In genomic region chr20:35171438-35171752, GRCh38 we compare ENCODE assay signal across 1 cellular context.
TF ChIP-seq lines count a peak whose summit lies in the region.

No MANE protein-coding gene starts in this region.

TF ChIP-seq in GM23338, 12 proteins besides CTCF, POLR2A, EP300 and RAD21 (continued from another document):
- TF ChIP-seq ZNF462 (CRISPR knock-in tag; IDR thresholded peaks at IDR 0.05), result no peak
- no peak for TF ChIP-seq POLR2AphosphoS5 (IDR thresholded peaks at IDR 0.05; ENCODE audit: low read depth)
- no peak for TF ChIP-seq JUNB (IDR thresholded peaks at IDR 0.05; ENCODE audit: unreplicated experiment)
- TF ChIP-seq, protein P1, sequence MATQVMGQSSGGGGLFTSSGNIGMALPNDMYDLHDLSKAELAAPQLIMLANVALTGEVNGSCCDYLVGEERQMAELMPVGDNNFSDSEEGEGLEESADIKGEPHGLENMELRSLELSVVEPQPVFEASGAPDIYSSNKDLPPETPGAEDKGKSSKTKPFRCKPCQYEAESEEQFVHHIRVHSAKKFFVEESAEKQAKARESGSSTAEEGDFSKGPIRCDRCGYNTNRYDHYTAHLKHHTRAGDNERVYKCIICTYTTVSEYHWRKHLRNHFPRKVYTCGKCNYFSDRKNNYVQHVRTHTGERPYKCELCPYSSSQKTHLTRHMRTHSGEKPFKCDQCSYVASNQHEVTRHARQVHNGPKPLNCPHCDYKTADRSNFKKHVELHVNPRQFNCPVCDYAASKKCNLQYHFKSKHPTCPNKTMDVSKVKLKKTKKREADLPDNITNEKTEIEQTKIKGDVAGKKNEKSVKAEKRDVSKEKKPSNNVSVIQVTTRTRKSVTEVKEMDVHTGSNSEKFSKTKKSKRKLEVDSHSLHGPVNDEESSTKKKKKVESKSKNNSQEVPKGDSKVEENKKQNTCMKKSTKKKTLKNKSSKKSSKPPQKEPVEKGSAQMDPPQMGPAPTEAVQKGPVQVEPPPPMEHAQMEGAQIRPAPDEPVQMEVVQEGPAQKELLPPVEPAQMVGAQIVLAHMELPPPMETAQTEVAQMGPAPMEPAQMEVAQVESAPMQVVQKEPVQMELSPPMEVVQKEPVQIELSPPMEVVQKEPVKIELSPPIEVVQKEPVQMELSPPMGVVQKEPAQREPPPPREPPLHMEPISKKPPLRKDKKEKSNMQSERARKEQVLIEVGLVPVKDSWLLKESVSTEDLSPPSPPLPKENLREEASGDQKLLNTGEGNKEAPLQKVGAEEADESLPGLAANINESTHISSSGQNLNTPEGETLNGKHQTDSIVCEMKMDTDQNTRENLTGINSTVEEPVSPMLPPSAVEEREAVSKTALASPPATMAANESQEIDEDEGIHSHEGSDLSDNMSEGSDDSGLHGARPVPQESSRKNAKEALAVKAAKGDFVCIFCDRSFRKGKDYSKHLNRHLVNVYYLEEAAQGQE (IDR thresholded peaks at IDR 0.05; ENCODE audit: unreplicated experiment), result no peak
- TF ChIP-seq, protein P2, sequence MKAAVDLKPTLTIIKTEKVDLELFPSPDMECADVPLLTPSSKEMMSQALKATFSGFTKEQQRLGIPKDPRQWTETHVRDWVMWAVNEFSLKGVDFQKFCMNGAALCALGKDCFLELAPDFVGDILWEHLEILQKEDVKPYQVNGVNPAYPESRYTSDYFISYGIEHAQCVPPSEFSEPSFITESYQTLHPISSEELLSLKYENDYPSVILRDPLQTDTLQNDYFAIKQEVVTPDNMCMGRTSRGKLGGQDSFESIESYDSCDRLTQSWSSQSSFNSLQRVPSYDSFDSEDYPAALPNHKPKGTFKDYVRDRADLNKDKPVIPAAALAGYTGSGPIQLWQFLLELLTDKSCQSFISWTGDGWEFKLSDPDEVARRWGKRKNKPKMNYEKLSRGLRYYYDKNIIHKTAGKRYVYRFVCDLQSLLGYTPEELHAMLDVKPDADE (IDR thresholded peaks at IDR 0.05), result no peak
- no peak for TF ChIP-seq ZNF114 (CRISPR knock-in tag; IDR thresholded peaks at IDR 0.05)
- no peak for TF ChIP-seq NANOG (IDR thresholded peaks at IDR 0.05; ENCODE audit: borderline replicate concordance)
